ENCODE assay signal across 20 cellular contexts in the genomic region with DNA sequence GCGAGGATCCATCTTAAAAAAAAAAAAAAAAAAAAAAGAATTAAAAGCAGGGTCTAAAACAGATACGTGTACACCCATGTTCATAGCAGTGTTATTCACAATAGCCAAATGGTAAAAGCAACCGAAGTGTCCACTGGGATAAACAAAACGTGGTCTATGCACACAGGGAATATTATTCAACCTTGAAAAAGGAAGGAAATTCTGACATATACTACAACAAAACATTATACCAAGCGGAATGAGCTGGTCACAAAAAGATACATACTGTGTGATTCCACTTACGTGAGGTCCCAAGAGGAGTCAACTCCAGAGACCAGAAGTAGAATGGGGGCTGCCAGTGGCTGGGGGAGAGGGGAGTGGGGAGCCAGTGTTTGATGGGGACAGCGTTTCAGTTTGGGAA.
"Had no signal": no experiment of that assay in that cellular context is flagged by ENCODE, and none has a peak within 500 bp of the region (broad histone marks: within the 10 kb centered on the region; RNA-seq: fewer than 3 reads in every experiment).

No MANE protein-coding gene starts in this region.

- H3K36me3 ChIP-seq: ovary had no signal

- H3K9me3 ChIP-seq: heart right ventricle, ovary, testis, tibial nerve had no signal

- H3K4me3 Mint-ChIP-seq: dendritic cell treated with granulocyte-macrophage colony-stimulating factor and Interleukin-4, amounts not matched to agents 40 ng/mL and 50 ng/mL, for 4 days; effector memory CD8-positive, alpha-beta T cell; naive thymus-derived CD4-positive, alpha-beta T cell; stimulated activated effector memory CD8-positive, alpha-beta T cell treated with anti-CD3 and anti-CD28 coated beads, Interleukin-12 subunit alpha, Interleukin-12 subunit beta, amount 100 ng/mL, for 72 hours had no signal

- H3K27ac Mint-ChIP-seq: effector memory CD8-positive, alpha-beta T cell; naive thymus-derived CD4-positive, alpha-beta T cell; stimulated activated effector memory CD8-positive, alpha-beta T cell treated with anti-CD3 and anti-CD28 coated beads, Interleukin-12 subunit alpha, Interleukin-12 subunit beta, amount 100 ng/mL, for 72 hours had no signal

- H3K27me3 Mint-ChIP-seq: dendritic cell treated with granulocyte-macrophage colony-stimulating factor and Interleukin-4, amounts not matched to agents 40 ng/mL and 50 ng/mL, for 4 days; effector memory CD8-positive, alpha-beta T cell; naive thymus-derived CD4-positive, alpha-beta T cell; progenitor cell of endocrine pancreas had no signal

- H3K27ac ChIP-seq: ovary, testis, tibial nerve had no signal

- H3K27me3 ChIP-seq: heart right ventricle, ovary, testis, tibial nerve had no signal

- H3K9me3 Mint-ChIP-seq: dendritic cell treated with granulocyte-macrophage colony-stimulating factor and Interleukin-4, amounts not matched to agents 40 ng/mL and 50 ng/mL, for 4 days; effector memory CD8-positive, alpha-beta T cell; naive thymus-derived CD4-positive, alpha-beta T cell; stimulated activated effector memory CD8-positive, alpha-beta T cell treated with anti-CD3 and anti-CD28 coated beads, Interleukin-12 subunit alpha, Interleukin-12 subunit beta, amount 100 ng/mL, for 72 hours had no signal

- H3K4me1 ChIP-seq: testis, tibial nerve had no signal

- DNase-seq: cerebellar nuclear complex; effector memory CD8-positive, alpha-beta T cell; erythroblast; foreskin melanocyte; heart right ventricle; hypothalamus; kidney glomerular epithelial cell; mammary epithelial cell; naive thymus-derived CD4-positive, alpha-beta T cell; nucleus accumbens; ovary; stimulated activated CD4-positive, alpha-beta T cell treated with anti-CD3 and anti-CD28 coated beads, Interleukin-4, amount 100 ng/mL, for 1 hour; stimulated activated CD8-positive, alpha-beta memory T cell treated with anti-CD3 and anti-CD28 coated beads, Interleukin-4, amount 100 ng/mL, for 48 hours; stimulated activated naive CD8-positive, alpha-beta T cell treated with anti-CD3 and anti-CD28 coated beads, Interleukin-15, Interleukin-2, amounts not matched to agents 100 U/mL and 50 U/mL, for 24 hours; testis had no signal

- ATAC-seq: effector memory CD8-positive, alpha-beta T cell; naive thymus-derived CD4-positive, alpha-beta T cell; stimulated activated effector memory CD8-positive, alpha-beta T cell treated with anti-CD3 and anti-CD28 coated beads, Interleukin-12 subunit alpha, Interleukin-12 subunit beta, amount 100 ng/mL, for 72 hours; stimulated activated naive CD8-positive, alpha-beta T cell treated with anti-CD3 and anti-CD28 coated beads, Interleukin-15, Interleukin-2, amounts not matched to agents 100 U/mL and 50 U/mL, for 24 hours had no signal

- H3K4me3 ChIP-seq: heart right ventricle, ovary, smooth muscle cell, testis, tibial nerve had no signal
